ENCODE assay signal across 28 cellular contexts in the genomic region with DNA sequence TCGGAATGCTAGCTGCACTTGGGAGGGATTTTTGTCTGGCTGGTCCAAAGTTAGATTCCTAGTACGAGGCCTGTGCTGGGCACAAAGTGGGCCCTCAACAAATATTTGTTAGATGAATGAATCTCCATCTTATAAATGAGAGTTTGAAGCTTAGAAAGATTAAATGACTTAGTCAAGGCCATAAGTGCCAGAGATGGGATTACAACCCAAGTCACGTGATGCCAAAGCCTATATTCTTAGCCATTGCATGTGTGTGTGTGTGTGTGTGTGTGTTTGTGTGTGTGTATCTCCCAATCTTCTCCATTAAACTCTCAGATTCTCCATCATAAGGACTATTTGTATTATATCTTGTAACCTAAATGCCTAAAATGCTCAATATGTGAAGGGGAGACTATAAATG.
"Had no signal": no experiment of that assay in that cellular context is flagged by ENCODE, and none has a peak within 500 bp of the region (broad histone marks: within the 10 kb centered on the region; RNA-seq: fewer than 3 reads in every experiment).

No MANE protein-coding gene starts in this region.

- H3K9me3 ChIP-seq: lower lobe of right lung, testis, thyroid gland, transverse colon, vagina had no signal

- H3K36me3 Mint-ChIP-seq: immature natural killer cell; naive thymus-derived CD8-positive, alpha-beta T cell; stimulated activated naive B cell treated with anti-CD40 and anti-IgM and Interleukin-4, amounts not matched to agents 10 μg/mL and 1 μg/mL and 100 μg/mL, for 72 hours had no signal

- H3K4me1 Mint-ChIP-seq: immature natural killer cell; naive thymus-derived CD8-positive, alpha-beta T cell; nephron; stimulated activated naive B cell treated with anti-CD40 and anti-IgM and Interleukin-4, amounts not matched to agents 10 μg/mL and 1 μg/mL and 100 μg/mL, for 72 hours had no signal

- H3K36me3 ChIP-seq: left lung, lower lobe of right lung, right atrium auricular region, stomach, thyroid gland, transverse colon, upper lobe of left lung, vagina had no signal

- H3K4me3 ChIP-seq: left lung, lower lobe of right lung, right atrium auricular region, skin epidermis, stomach, testis, thyroid gland, transverse colon, upper lobe of left lung, vagina had no signal

- H2AFZ ChIP-seq: parathyroid adenoma had no signal

- ATAC-seq: left colon; left lung; lower lobe of right lung; naive thymus-derived CD8-positive, alpha-beta T cell; stimulated activated naive B cell treated with anti-CD40 and anti-IgM and Interleukin-4, amounts not matched to agents 10 μg/mL and 1 μg/mL and 100 μg/mL, for 72 hours; stimulated activated naive CD8-positive, alpha-beta T cell treated with anti-CD3 and anti-CD28 coated beads, Interleukin-15, Interleukin-2, amounts not matched to agents 100 U/mL and 50 U/mL, for 24 hours had no signal

- H3K79me2 ChIP-seq: parathyroid adenoma had no signal

- DNase-seq: hypothalamus; immature natural killer cell; kidney; left colon; left lung; lower lobe of right lung; mammary epithelial cell; mesenchymal stem cell; naive thymus-derived CD8-positive, alpha-beta T cell; nucleus accumbens; stimulated activated CD4-positive, alpha-beta T cell treated with anti-CD3 and anti-CD28 coated beads, Interleukin-12 subunit alpha, Interleukin-12 subunit beta, amount 100 ng/mL, for 4 hours; stimulated activated CD4-positive, alpha-beta T cell treated with anti-CD3 and anti-CD28 coated beads, Interleukin-15, amount 100 ng/mL, for 24 hours; stimulated activated CD4-positive, alpha-beta T cell treated with anti-CD3 and anti-CD28 coated beads, Interleukin-2, amount 100 ng/mL, for 24 hours; stimulated activated CD4-positive, alpha-beta T cell treated with anti-CD3 and anti-CD28 coated beads, Interleukin-4, amount 100 ng/mL, for 1 hour; stimulated activated naive B cell treated with anti-CD40 and anti-IgM and Interleukin-4, amounts not matched to agents 10 μg/mL and 1 μg/mL and 100 μg/mL, for 72 hours; stimulated activated naive CD8-positive, alpha-beta T cell treated with anti-CD3 and anti-CD28 coated beads, Interleukin-15, Interleukin-2, amounts not matched to agents 100 U/mL and 50 U/mL, for 24 hours; stomach; testis; thyroid gland; transverse colon; upper lobe of left lung had no signal

- FAIRE-seq: islet of Langerhans, kidney had no signal

- H3K4me3 Mint-ChIP-seq: immature natural killer cell; naive thymus-derived CD8-positive, alpha-beta T cell; nephron; neural crest cell; stimulated activated naive B cell treated with anti-CD40 and anti-IgM and Interleukin-4, amounts not matched to agents 10 μg/mL and 1 μg/mL and 100 μg/mL, for 72 hours had no signal

- H3K9ac ChIP-seq: parathyroid adenoma had no signal

- H3K27me3 ChIP-seq: left lung, right atrium auricular region, stomach, testis, thyroid gland, transverse colon, upper lobe of left lung, vagina had no signal

- H3K4me1 ChIP-seq: lower lobe of right lung, parathyroid adenoma, thyroid gland, vagina had no signal

- H3K27ac ChIP-seq: left lung, lower lobe of right lung, parathyroid adenoma, skin epidermis, stomach, thyroid gland, transverse colon, upper lobe of left lung, vagina had no signal

- H3K27ac Mint-ChIP-seq: immature natural killer cell; naive thymus-derived CD8-positive, alpha-beta T cell; nephron; stimulated activated naive B cell treated with anti-CD40 and anti-IgM and Interleukin-4, amounts not matched to agents 10 μg/mL and 1 μg/mL and 100 μg/mL, for 72 hours had no signal
